ENCODE assay signal across 8 cellular contexts in genomic region chr12:109998904-109999648, GRCh38. TPM values are rescaled to one million over a fixed set of nuclear protein-coding genes. Genes with fewer than 3 reads are reported as not detected.
DNase-seq lines count a peak whose midpoint lies in the region; ATAC-seq, FAIRE-seq and TF ChIP-seq lines count a peak whose summit lies in the region.

Gene ANKRD13A (plus strand): TSS chr12:109999430. CDS start chr12:109999689, 259 bp downstream.

- H3K4me1 ChIP-seq in pancreas (peaks cover under 1 to 41% (median 2%) of the 10 kb centered on the region in 3 donors), thyroid gland (peaks cover 29 to 56% of the 10 kb centered on the region in 2 donors)

- H3K4me1 Mint-ChIP-seq in activated naive CD8-positive, alpha-beta T cell treated with anti-CD3 and anti-CD28 coated beads, Interleukin-2, amount 50 U/mL, for 24 hours = peaks cover 73% of the 10 kb centered on the region

- TF ChIP-seq CTCF in pancreas (IDR thresholded peaks at IDR 0.05) (no peak), thyroid gland (IDR thresholded peaks at IDR 0.05) (peak in 2 of 6 experiments; percentile 7 to 30)

- peak; percentile 90 to 98 for TF ChIP-seq POLR2A in thyroid gland (IDR thresholded peaks at IDR 0.05)

- no peak for FAIRE-seq in pancreas (lab: Jason Lieb, UNC)

- no peaks in the 10 kb centered on the region for H3K9me3 ChIP-seq in pancreas
- no peaks in the 10 kb centered on the region for H3K9me3 ChIP-seq in thyroid gland

- peak within 1 kb of the TSS; percentile 62 to 95 (median 88) for H3K4me3 ChIP-seq in pancreas
- H3K4me3 ChIP-seq in thyroid gland (replicated peaks in 1 of 3) = peak within 1 kb of the TSS; percentile 60 to 99 (median 89)

- H3K27me3 Mint-ChIP-seq in activated naive CD8-positive, alpha-beta T cell treated with anti-CD3 and anti-CD28 coated beads, Interleukin-2, amount 50 U/mL, for 24 hours = no peaks in the 10 kb centered on the region

- H3K36me3 ChIP-seq in pancreas = no peaks in the 10 kb centered on the region
- H3K36me3 ChIP-seq in thyroid gland = no peaks in the 10 kb centered on the region

- WGBS in pancreas, 2 donors = 0% methylated on average over 47 to 62 of the region's 62 CpGs
- WGBS in thyroid gland, 2 donors = 2 to 3% methylated on average over 12 to 13 of the region's 62 CpGs

- H3K4me3 Mint-ChIP-seq in activated naive CD8-positive, alpha-beta T cell treated with anti-CD3 and anti-CD28 coated beads, Interleukin-2, amount 50 U/mL, for 24 hours = peak within 1 kb of the TSS; percentile 94

- H3K27me3 ChIP-seq in pancreas = no peaks in the 10 kb centered on the region
- H3K27me3 ChIP-seq in thyroid gland = no peaks in the 10 kb centered on the region

- DNase-seq in GM03348 (ENCODE audit: low spot score) (peak; percentile 93), NCI-H1436 (lab: John Stamatoyannopoulos, UW) (peak; percentile 84), SW480 (ENCODE audit: low spot score) (peak; percentile 92), Right ventricle myocardium superior (peak; percentile 92), pancreas (peak; percentile 86 to 94 (median 92)), thyroid gland (peak; percentile 92 to 94)
- peak; percentile 82 for DNase-seq in activated naive CD8-positive, alpha-beta T cell treated with anti-CD3 and anti-CD28 coated beads, Interleukin-2, amount 50 U/mL, for 24 hours

- peak within 1 kb of the TSS; percentile 98 for H3K27ac Mint-ChIP-seq in activated naive CD8-positive, alpha-beta T cell treated with anti-CD3 and anti-CD28 coated beads, Interleukin-2, amount 50 U/mL, for 24 hours

- peak within 1 kb of the TSS; percentile 88 to 94 (median 90) for H3K27ac ChIP-seq in pancreas
- peak within 1 kb of the TSS; percentile 89 to 94 (median 90) for H3K27ac ChIP-seq in thyroid gland

- intact Hi-C loops in Right ventricle myocardium superior (cut with DNase I) (loop anchor here (5.0 kb wide), 1 partner anchor 47 kb away; no protein-coding TSS in a partner anchor), pancreas (cut with DNase I) (loop anchor here in 1 of 3 donors (10.0 kb wide), 1 partner anchor 54 kb away; no protein-coding TSS in a partner anchor), thyroid gland (cut with DNase I) (no loop called here)

- H3K36me3 Mint-ChIP-seq in activated naive CD8-positive, alpha-beta T cell treated with anti-CD3 and anti-CD28 coated beads, Interleukin-2, amount 50 U/mL, for 24 hours (ENCODE audit: low read depth) = peaks cover 7% of the 10 kb centered on the region

- no peaks in the 10 kb centered on the region for H3K9me3 Mint-ChIP-seq in activated naive CD8-positive, alpha-beta T cell treated with anti-CD3 and anti-CD28 coated beads, Interleukin-2, amount 50 U/mL, for 24 hours

- ATAC-seq in HG02678 (IDR thresholded peaks at IDR 0.05; ENCODE audit: unreplicated experiment) (peak; percentile 46), Right ventricle myocardium superior (ENCODE audit: poor library complexity) (peak; percentile 91), pancreas (peak; percentile 83 to 88 (median 86))
- peak; percentile 66 for ATAC-seq in activated naive CD8-positive, alpha-beta T cell treated with anti-CD3 and anti-CD28 coated beads, Interleukin-2, amount 50 U/mL, for 24 hours

RNA-seq across cellular contexts. Expression of gene ANKRD13A, which starts in this region (rescaled TPM):
- total RNA-seq in Right ventricle myocardium superior (24.7 TPM), pancreas (10 to 100 TPM; 14.0 to 29.7 (median 16.7) TPM), thyroid gland (100 to 1,000 TPM; 125 to 167 (median 137) TPM)
- polyA plus RNA-seq in pancreas = 10 to 100 TPM; 10.7 to 25.7 TPM

Comparison
In these comparisons a context has a peak if more than half of its experiments do, and no peak if none do; other contexts are left out.
1. Peak in every context shown above with its lines: DNase-seq, ATAC-seq, H3K4me3 ChIP-seq and H3K27ac ChIP-seq.